ENCODE assay signal across 13 cellular contexts in genomic region chr15:64717735-64718495, GRCh38. TPM values are rescaled to one million over a fixed set of nuclear protein-coding genes. Genes with fewer than 3 reads are reported as not detected.
A peak's percentile ranks its signal among the peaks of the same experiment; 100 is the strongest.
DNase-seq lines count a peak whose midpoint lies in the region; ATAC-seq and TF ChIP-seq lines count a peak whose summit lies in the region.
"Had no signal": no experiment of that assay in that cellular context is flagged by ENCODE, and none has a peak within 500 bp of the region (broad histone marks: within the 10 kb centered on the region; RNA-seq: fewer than 3 reads in every experiment).

No MANE protein-coding gene starts in this region.

- H3K36me3 Mint-ChIP-seq in stimulated activated naive B cell treated with anti-CD40 and anti-IgM and Interleukin-4, amounts not matched to agents 10 μg/mL and 1 μg/mL and 100 μg/mL, for 72 hours = no peaks in the 10 kb centered on the region
- H3K36me3 Mint-ChIP-seq in progenitor cell of endocrine pancreas (ENCODE audit: insufficient read depth) = peaks cover 16% of the 10 kb centered on the region
- H3K36me3 Mint-ChIP-seq: type B pancreatic cell had no signal

- H3K9me3 ChIP-seq in KOPT-K1 (ENCODE audit: insufficient read depth, low read length, poor library complexity, severe bottlenecking) = no peaks in the 10 kb centered on the region
- H3K9me3 ChIP-seq in left lung = no peaks in the 10 kb centered on the region
- no peaks in the 10 kb centered on the region for H3K9me3 ChIP-seq in colonic mucosa

- intact Hi-C loops in left lung (cut with DNase I) = no loop called here
- intact Hi-C loops in colonic mucosa (cut with DNase I) = no loop called here

- H3K27ac ChIP-seq in KOPT-K1 (ENCODE audit: low read depth, low read length, poor library complexity, severe bottlenecking) (peak overlapping the region; percentile 13), caudate nucleus (ENCODE audit: low read depth, low read length) (peak overlapping the region; percentile 88), left lung (peak overlapping the region; percentile 28 to 64), colonic mucosa (no peak overlapping the region)

- H3K4me3 ChIP-seq in left lung = no peak overlapping the region
- H3K4me3 ChIP-seq in colonic mucosa = no peak overlapping the region

- H3K4me1 ChIP-seq in left lung (peaks cover 0 to 16% of the 10 kb centered on the region in 2 donors), colonic mucosa (no peaks in the 10 kb centered on the region)

- H3K27me3 Mint-ChIP-seq in stimulated activated naive B cell treated with anti-CD40 and anti-IgM and Interleukin-4, amounts not matched to agents 10 μg/mL and 1 μg/mL and 100 μg/mL, for 72 hours = peaks cover 3 to 10% of the 10 kb centered on the region in 2 donors
- no peaks in the 10 kb centered on the region for H3K27me3 Mint-ChIP-seq in progenitor cell of endocrine pancreas
- H3K27me3 Mint-ChIP-seq: type B pancreatic cell had no signal

- H3K27ac Mint-ChIP-seq in stimulated activated naive B cell treated with anti-CD40 and anti-IgM and Interleukin-4, amounts not matched to agents 10 μg/mL and 1 μg/mL and 100 μg/mL, for 72 hours = peak overlapping the region; percentile 75
- H3K27ac Mint-ChIP-seq in progenitor cell of endocrine pancreas = no peak overlapping the region
- H3K27ac Mint-ChIP-seq: type B pancreatic cell had no signal

- ATAC-seq in left lung (peak; percentile 41), GM18858 (IDR thresholded peaks at IDR 0.05; ENCODE audit: unreplicated experiment) (no peak)
- no peak for ATAC-seq in stimulated activated naive B cell treated with anti-CD40 and anti-IgM and Interleukin-4, amounts not matched to agents 10 μg/mL and 1 μg/mL and 100 μg/mL, for 72 hours (replicated peaks)

- no peak overlapping the region for H3K9ac ChIP-seq in colonic mucosa (ENCODE audit: low read depth in 2 of 2, low read length in 2 of 2)

- no peak overlapping the region for H3K4me3 Mint-ChIP-seq in stimulated activated naive B cell treated with anti-CD40 and anti-IgM and Interleukin-4, amounts not matched to agents 10 μg/mL and 1 μg/mL and 100 μg/mL, for 72 hours
- H3K4me3 Mint-ChIP-seq in progenitor cell of endocrine pancreas (ENCODE audit: low read depth) = no peak overlapping the region
- H3K4me3 Mint-ChIP-seq: type B pancreatic cell had no signal

- DNase-seq in caudate nucleus (lab: John Stamatoyannopoulos, UW) (peak in 4 of 61 donors; percentile 21 to 41 (median 36)), left lung (no peak), progenitor cell of endocrine pancreas (ENCODE audit: low spot score, unreplicated experiment) (no peak), colonic mucosa (no peak), NCI-H2227 (lab: John Stamatoyannopoulos, UW; ENCODE audit: unreplicated experiment) (no peak)
- DNase-seq in stimulated activated naive B cell treated with anti-CD40 and anti-IgM and Interleukin-4, amounts not matched to agents 10 μg/mL and 1 μg/mL and 100 μg/mL, for 72 hours = no peak
- DNase-seq: activated CD4-positive, alpha-beta T cell treated with anti-CD3 and anti-CD28 coated beads, Interleukin-2, amount 50 U/mL, for 4 hours; amniotic stem cell; NCI-H1417; occipital lobe had no signal

- H3K36me3 ChIP-seq in KOPT-K1 (ENCODE audit: insufficient read depth, low read length) (no peaks in the 10 kb centered on the region), left lung (no peaks in the 10 kb centered on the region), colonic mucosa (no peaks in the 10 kb centered on the region)

- H3K4me1 Mint-ChIP-seq in stimulated activated naive B cell treated with anti-CD40 and anti-IgM and Interleukin-4, amounts not matched to agents 10 μg/mL and 1 μg/mL and 100 μg/mL, for 72 hours = no peaks in the 10 kb centered on the region
- no peaks in the 10 kb centered on the region for H3K4me1 Mint-ChIP-seq in progenitor cell of endocrine pancreas (ENCODE audit: low read depth)

- no peak for TF ChIP-seq CTCF in left lung (IDR thresholded peaks at IDR 0.05)
- no peak for TF ChIP-seq CTCF in progenitor cell of endocrine pancreas (IDR thresholded peaks at IDR 0.05; ENCODE audit: unreplicated experiment)
- TF ChIP-seq CTCF in colonic mucosa (IDR thresholded peaks at IDR 0.05) = no peak

- H3K27me3 ChIP-seq in left lung (no peaks in the 10 kb centered on the region), colonic mucosa (no peaks in the 10 kb centered on the region)

- no peaks in the 10 kb centered on the region for H3K9me3 Mint-ChIP-seq in stimulated activated naive B cell treated with anti-CD40 and anti-IgM and Interleukin-4, amounts not matched to agents 10 μg/mL and 1 μg/mL and 100 μg/mL, for 72 hours
- no peaks in the 10 kb centered on the region for H3K9me3 Mint-ChIP-seq in progenitor cell of endocrine pancreas (ENCODE audit: low read depth)
- H3K9me3 Mint-ChIP-seq: type B pancreatic cell had no signal

RNA-seq across cellular contexts. Expression of gene RBPMS2, which starts 57.5 kb away (rescaled TPM):
- 1 to 10 TPM; 3.7 to 4.7 TPM for total RNA-seq in left lung
- total RNA-seq in progenitor cell of endocrine pancreas = 37.5 and 39.8 TPM in 2 replicates
- total RNA-seq in colonic mucosa = 10 to 100 TPM in 1 of 2 donors, 1 to 10 TPM in 1; 1.3 to 14.5 TPM
- total RNA-seq: occipital lobe had no signal
